Comparison of ENCODE assay signal across 33 cellular contexts in the genomic region with DNA sequence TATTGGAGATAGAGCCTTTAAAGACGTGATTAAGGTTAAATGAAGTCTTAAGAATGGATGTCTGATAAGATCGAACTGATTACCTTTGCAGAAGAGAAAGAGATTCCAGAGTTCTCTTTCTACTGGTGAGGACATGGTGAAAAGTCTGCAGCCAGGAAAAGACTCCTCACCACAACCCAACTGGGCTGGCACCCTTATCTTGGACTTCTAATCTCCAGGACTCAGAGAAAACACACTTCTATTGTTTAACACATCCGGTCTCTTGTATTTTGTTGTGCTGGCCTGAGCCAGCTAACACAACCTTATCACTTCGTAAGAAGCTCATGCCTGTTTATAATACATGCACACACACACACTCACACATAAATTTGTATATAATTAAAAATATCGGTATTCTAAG.
"Had no signal": no experiment of that assay in that cellular context is flagged by ENCODE, and none has a peak within 500 bp of the region (broad histone marks: within the 10 kb centered on the region; RNA-seq: fewer than 3 reads in every experiment).

No MANE protein-coding gene starts in this region.

- H3K36me3 ChIP-seq: brain microvascular endothelial cell, esophagus muscularis mucosa, heart left ventricle, left ventricle myocardium inferior, pancreas, stomach, thyroid gland, upper lobe of left lung, vagina, WERI-Rb-1 had no signal

- H3K4me2 ChIP-seq: smooth muscle cell had no signal

- H3K27me3 ChIP-seq: brain microvascular endothelial cell, dorsolateral prefrontal cortex, esophagus muscularis mucosa, foreskin keratinocyte, heart left ventricle, pancreas, stomach, thyroid gland, upper lobe of left lung, vagina had no signal

- DNase-seq: activated CD4-positive, alpha-beta memory T cell treated with anti-CD3 and anti-CD28 coated beads for 36 hours; activated CD4-positive, alpha-beta T cell treated with anti-CD3 and anti-CD28 coated beads for 48 hours; activated CD8-positive, alpha-beta memory T cell treated with anti-CD3 and anti-CD28 coated beads, Interleukin-2, amount 50 U/mL, for 4 hours; activated gamma-delta T cell; activated naive CD4-positive, alpha-beta T cell treated with anti-CD3 and anti-CD28 coated beads, Interleukin-2, amount 10 ng/mL, durations not matched to agents 7 days and 5 days; activated naive CD8-positive, alpha-beta T cell treated with anti-CD3 and anti-CD28 coated beads, Interleukin-2, amount 10 ng/mL, durations not matched to agents 7 days and 5 days; activated T-cell treated with anti-CD3 and anti-CD28 coated beads, Interleukin-2, amount 50 U/mL, for 1 hour; brain microvascular endothelial cell; dorsolateral prefrontal cortex; effector memory CD4-positive, alpha-beta T cell; foreskin keratinocyte; heart left ventricle; left ventricle myocardium inferior; naive B cell; pancreas; psoas muscle; stimulated activated CD4-positive, alpha-beta T cell treated with anti-CD3 and anti-CD28 coated beads, Interleukin-1b, Interleukin-23, amount 100 ng/mL, for 48 hours; stimulated activated CD4-positive, alpha-beta T cell treated with anti-CD3 and anti-CD28 coated beads, Interleukin-4, amount 100 ng/mL, for 4 hours; stimulated activated CD8-positive, alpha-beta memory T cell treated with anti-CD3 and anti-CD28 coated beads, Interleukin-4, amount 100 ng/mL, for 48 hours; stomach; T-helper 2 cell; thyroid gland; upper lobe of left lung; WERI-Rb-1 had no signal

- H3K27ac ChIP-seq: brain microvascular endothelial cell, coronary artery, dorsolateral prefrontal cortex, esophagus muscularis mucosa, foreskin keratinocyte, heart left ventricle, left ventricle myocardium inferior, pancreas, psoas muscle, stomach, thyroid gland, upper lobe of left lung, vagina, WERI-Rb-1 had no signal

- H3K4me3 Mint-ChIP-seq: activated CD4-positive, alpha-beta memory T cell treated with anti-CD3 and anti-CD28 coated beads for 36 hours; activated naive CD4-positive, alpha-beta T cell treated with anti-CD3 and anti-CD28 coated beads, Interleukin-2, amount 10 ng/mL, durations not matched to agents 7 days and 5 days; activated naive CD8-positive, alpha-beta T cell treated with anti-CD3 and anti-CD28 coated beads, Interleukin-2, amount 10 ng/mL, durations not matched to agents 7 days and 5 days; activated T-helper 1 cell treated with anti-CD3 and anti-CD28 coated beads, Interleukin-12 subunit alpha, Interleukin-12 subunit beta, Interleukin-2, Interleukin-4 antibody, amounts not matched to agents 30 ng/mL and 10 ng/mL and 1 ng/mL, durations not matched to agents 14 hours and 24 hours and 36 hours; mesothelial cell of epicardium; naive B cell; stimulated activated memory B cell treated with anti-CD40 and anti-IgM and Interleukin-4, amounts not matched to agents 10 μg/mL and 1 μg/mL and 100 μg/mL, for 72 hours had no signal

- H3K27me3 Mint-ChIP-seq: activated CD4-positive, alpha-beta memory T cell treated with anti-CD3 and anti-CD28 coated beads for 36 hours; activated naive CD4-positive, alpha-beta T cell treated with anti-CD3 and anti-CD28 coated beads, Interleukin-2, amount 10 ng/mL, durations not matched to agents 7 days and 5 days; activated naive CD8-positive, alpha-beta T cell treated with anti-CD3 and anti-CD28 coated beads, Interleukin-2, amount 10 ng/mL, durations not matched to agents 7 days and 5 days; naive B cell; stimulated activated memory B cell treated with anti-CD40 and anti-IgM and Interleukin-4, amounts not matched to agents 10 μg/mL and 1 μg/mL and 100 μg/mL, for 72 hours had no signal

- H3K36me3 Mint-ChIP-seq: activated CD4-positive, alpha-beta memory T cell treated with anti-CD3 and anti-CD28 coated beads for 36 hours; activated naive CD4-positive, alpha-beta T cell treated with anti-CD3 and anti-CD28 coated beads, Interleukin-2, amount 10 ng/mL, durations not matched to agents 7 days and 5 days; activated naive CD8-positive, alpha-beta T cell treated with anti-CD3 and anti-CD28 coated beads, Interleukin-2, amount 10 ng/mL, durations not matched to agents 7 days and 5 days; mesothelial cell of epicardium; naive B cell; stimulated activated memory B cell treated with anti-CD40 and anti-IgM and Interleukin-4, amounts not matched to agents 10 μg/mL and 1 μg/mL and 100 μg/mL, for 72 hours had no signal

- H3K27ac Mint-ChIP-seq: activated CD4-positive, alpha-beta memory T cell treated with anti-CD3 and anti-CD28 coated beads for 36 hours; activated naive CD4-positive, alpha-beta T cell treated with anti-CD3 and anti-CD28 coated beads, Interleukin-2, amount 10 ng/mL, durations not matched to agents 7 days and 5 days; activated naive CD8-positive, alpha-beta T cell treated with anti-CD3 and anti-CD28 coated beads, Interleukin-2, amount 10 ng/mL, durations not matched to agents 7 days and 5 days; activated T-helper 1 cell treated with anti-CD3 and anti-CD28 coated beads, Interleukin-12 subunit alpha, Interleukin-12 subunit beta, Interleukin-2, Interleukin-4 antibody, amounts not matched to agents 30 ng/mL and 10 ng/mL and 1 ng/mL, durations not matched to agents 14 hours and 24 hours and 36 hours; mesothelial cell of epicardium; naive B cell; stimulated activated memory B cell treated with anti-CD40 and anti-IgM and Interleukin-4, amounts not matched to agents 10 μg/mL and 1 μg/mL and 100 μg/mL, for 72 hours had no signal

- H3K9me3 Mint-ChIP-seq: mesothelial cell of epicardium had no signal

- H3K4me1 ChIP-seq: esophagus muscularis mucosa, foreskin keratinocyte, heart left ventricle, left ventricle myocardium inferior, psoas muscle, thyroid gland, upper lobe of left lung, vagina had no signal

- FAIRE-seq: astrocyte, pancreas had no signal

- ATAC-seq: activated CD4-positive, CD25-positive, alpha-beta regulatory T cell treated with anti-CD3 and anti-CD28 coated beads, Interleukin-2, amount 50 U/mL, for 24 hours; foreskin keratinocyte; psoas muscle; stimulated activated memory B cell treated with anti-CD40 and anti-IgM and Interleukin-4, amounts not matched to agents 10 μg/mL and 1 μg/mL and 100 μg/mL, for 72 hours had no signal

- H3K4me3 ChIP-seq: coronary artery, dorsolateral prefrontal cortex, esophagus muscularis mucosa, heart left ventricle, left ventricle myocardium inferior, pancreas, psoas muscle, smooth muscle cell, stomach, thyroid gland, upper lobe of left lung, vagina had no signal

- H3K4me1 Mint-ChIP-seq: activated naive CD4-positive, alpha-beta T cell treated with anti-CD3 and anti-CD28 coated beads, Interleukin-2, amount 10 ng/mL, durations not matched to agents 7 days and 5 days; activated naive CD8-positive, alpha-beta T cell treated with anti-CD3 and anti-CD28 coated beads, Interleukin-2, amount 10 ng/mL, durations not matched to agents 7 days and 5 days; naive B cell; stimulated activated memory B cell treated with anti-CD40 and anti-IgM and Interleukin-4, amounts not matched to agents 10 μg/mL and 1 μg/mL and 100 μg/mL, for 72 hours had no signal

- H3K9me3 ChIP-seq: esophagus muscularis mucosa, pancreas, psoas muscle, stomach, thyroid gland, upper lobe of left lung, vagina had no signal
